ENCODE assay signal across 8 cellular contexts in genomic region chr17:57255776-57256681, GRCh38. TPM values are rescaled to one million over a fixed set of nuclear protein-coding genes. Genes with fewer than 3 reads are reported as not detected.
DNase-seq lines count a peak whose midpoint lies in the region; ATAC-seq and TF ChIP-seq lines count a peak whose summit lies in the region.

Gene MSI2, plus strand, starts transcription at chr17:57256523. Its CDS starts 220 bp downstream, at chr17:57256743.

- TF ChIP-seq CTCF in HFFc6 (IDR thresholded peaks at IDR 0.05) (no peak), heart right ventricle (IDR thresholded peaks at IDR 0.05) (peak in 1 of 9 donors; percentile 5), upper lobe of left lung (IDR thresholded peaks at IDR 0.05) (no peak)

- peak within 1 kb of the TSS; percentile 88 to 99 (median 97) for H3K27ac ChIP-seq in heart right ventricle
- H3K27ac ChIP-seq in upper lobe of left lung, result peak within 1 kb of the TSS; percentile 78 to 91 (median 86)

- no peaks in the 10 kb centered on the region for H3K9me3 ChIP-seq in T-helper 17 cell (ENCODE audit: control insufficient read depth, low read length, poor library complexity, severe bottlenecking)
- H3K9me3 ChIP-seq in heart right ventricle, result peaks cover 0 to 9% (median 0%) of the 10 kb centered on the region in 11 donors
- peaks cover 0 to 6% (median 0%) of the 10 kb centered on the region in 4 donors for H3K9me3 ChIP-seq in upper lobe of left lung

- H3K27me3 ChIP-seq in heart right ventricle, result peaks cover 0 to 4% (median 0%) of the 10 kb centered on the region in 7 donors
- no peaks in the 10 kb centered on the region for H3K27me3 ChIP-seq in upper lobe of left lung

- 1% methylated on average over 58 to 87 of the region's 88 CpGs for WGBS in heart right ventricle, 2 donors
- WGBS in upper lobe of left lung, 2 donors, result 0 to 1% methylated on average over 18 to 31 of the region's 88 CpGs

- peak in 1 of 4 donors; percentile 41 for TF ChIP-seq POLR2A in upper lobe of left lung (IDR thresholded peaks at IDR 0.05)

- peak in 2 of 4 donors; percentile 23 to 43 for TF ChIP-seq EP300 in upper lobe of left lung (IDR thresholded peaks at IDR 0.05)

- H3K4me1 ChIP-seq in heart right ventricle (peaks cover 0 to 38% (median 20%) of the 10 kb centered on the region in 9 donors), upper lobe of left lung (peaks cover 9 to 25% (median 20%) of the 10 kb centered on the region in 4 donors)

- ATAC-seq in T-helper 17 cell, result peak; percentile 82
- ATAC-seq in heart right ventricle, result peak; percentile 88 to 94 (median 92)
- ATAC-seq in upper lobe of left lung (ENCODE audit: low FRiP score in 2 of 2), result peak; percentile 88 to 94

- H3K36me3 Mint-ChIP-seq in HFFc6 (ENCODE audit: low read depth), result peaks cover 10% of the 10 kb centered on the region; the same call in 1 of the 2 replicates
- peaks cover 2% of the 10 kb centered on the region for H3K36me3 Mint-ChIP-seq in T-helper 17 cell (ENCODE audit: low read depth)

- intact Hi-C loops in heart right ventricle (cut with DNase I) (loop anchor here in 6 of 10 donors (5.0 to 10.0 kb wide), 13 partner anchors 69 to 579 kb away; no protein-coding TSS in a partner anchor), posterior vena cava (cut with DNase I) (loop anchor here in 1 of 2 donors (2.0 kb wide), 1 partner anchor 47 kb away; no protein-coding TSS in a partner anchor)

- H3K9me3 Mint-ChIP-seq in HFFc6, result peaks cover 5% of the 10 kb centered on the region

- peak within 1 kb of the TSS; percentile 80 for H3K27ac Mint-ChIP-seq in HFFc6
- peak within 1 kb of the TSS; percentile 97 for H3K27ac Mint-ChIP-seq in T-helper 17 cell

- H3K27me3 Mint-ChIP-seq in HFFc6 (ENCODE audit: insufficient read depth) (no peaks in the 10 kb centered on the region; the same call in 1 of the 2 replicates), T-helper 17 cell (no peaks in the 10 kb centered on the region)

- DNase-seq in GM03348 (ENCODE audit: low spot score), result peak; percentile 92
- peak; percentile 66 for DNase-seq in HFFc6
- DNase-seq in NCI-H1048 (lab: John Stamatoyannopoulos, UW), result peak; percentile 49
- peak; percentile 84 to 92 (median 89) for DNase-seq in T-helper 17 cell
- DNase-seq in amniotic stem cell (lab: John Stamatoyannopoulos, UW), result peak; percentile 73
- DNase-seq in heart right ventricle, result peak; percentile 94 to 95
- DNase-seq in posterior vena cava (ENCODE audit: low spot score), result peak; percentile 97
- peak; percentile 93 to 97 for DNase-seq in upper lobe of left lung

- peaks cover 0 to 13% (median 0%) of the 10 kb centered on the region in 9 donors for H3K36me3 ChIP-seq in heart right ventricle
- no peaks in the 10 kb centered on the region for H3K36me3 ChIP-seq in upper lobe of left lung

- H3K4me3 ChIP-seq in heart right ventricle (peak within 1 kb of the TSS; percentile 75 to 97 (median 93)), upper lobe of left lung (peak within 1 kb of the TSS; percentile 71 to 96 (median 90))

- H3K4me1 Mint-ChIP-seq in HFFc6 (ENCODE audit: low read depth) (peaks cover 28% of the 10 kb centered on the region), T-helper 17 cell (peaks cover 38% of the 10 kb centered on the region)

- peak within 1 kb of the TSS; percentile 96 for H3K4me3 Mint-ChIP-seq in HFFc6
- peak within 1 kb of the TSS; percentile 95 for H3K4me3 Mint-ChIP-seq in T-helper 17 cell

RNA-seq across cellular contexts. Expression of gene MSI2, which starts in this region (rescaled TPM):
- 10 to 100 TPM; 53.5 to 71.7 (median 55.0) TPM for total RNA-seq in HFFc6 (2021; fragmentation: NEBNext Ultra II Directional; extraction: Animal tissue kit (Norgen Biotek cat#: 25700))
- 100 to 1,000 TPM; 148 to 151 TPM for total RNA-seq in T-helper 17 cell
- total RNA-seq in heart right ventricle, result 100 to 1,000 TPM in 9 of 10 donors, 10 to 100 TPM in 1; 94.2 to 135 (median 121) TPM
- polyA plus RNA-seq in heart right ventricle, result 10 to 100 TPM; 25.5 to 27.1 TPM
- total RNA-seq in posterior vena cava, result 10 to 100 TPM; 23.2 to 30.9 TPM
- total RNA-seq in upper lobe of left lung, result 10 to 100 TPM; 20.1 to 44.0 (median 32.2) TPM

Comparison
In these comparisons a context has a peak if more than half of its experiments do, and no peak if none do; other contexts are left out.
1. Peak in every context shown above with its lines: DNase-seq, ATAC-seq, H3K4me3 ChIP-seq and H3K27ac ChIP-seq.